Comparison of ENCODE assay signal across 1 cellular context in the genomic region with DNA sequence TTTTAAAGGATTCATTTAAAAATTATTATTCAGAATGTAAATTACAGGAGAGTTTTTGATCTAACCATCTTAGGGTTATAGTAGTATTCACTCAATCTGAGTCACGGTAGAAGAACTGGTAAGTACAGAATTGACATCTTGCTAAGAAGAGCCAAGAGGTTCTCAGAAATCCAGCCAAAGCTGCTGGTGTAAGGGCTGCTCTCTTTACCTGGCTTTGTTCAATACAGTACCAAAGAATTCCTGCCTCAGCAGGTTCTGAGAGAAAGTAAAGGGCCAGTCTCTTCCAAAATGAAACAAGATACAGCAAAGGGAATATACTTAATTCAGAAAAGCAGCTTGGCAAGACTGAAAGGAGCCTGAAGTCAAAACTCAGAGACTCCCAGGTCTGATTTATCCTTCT.
TF ChIP-seq lines count a peak whose summit lies in the region.

No MANE protein-coding gene starts in this region.

TF ChIP-seq in GM23338, 12 proteins besides CTCF, POLR2A, EP300 and RAD21 (continued from another document):
- TF ChIP-seq POLR2AphosphoS5 (IDR thresholded peaks at IDR 0.05; ENCODE audit: low read depth) (no peak), JUNB (IDR thresholded peaks at IDR 0.05; ENCODE audit: unreplicated experiment) (no peak)
- TF ChIP-seq, protein P1, sequence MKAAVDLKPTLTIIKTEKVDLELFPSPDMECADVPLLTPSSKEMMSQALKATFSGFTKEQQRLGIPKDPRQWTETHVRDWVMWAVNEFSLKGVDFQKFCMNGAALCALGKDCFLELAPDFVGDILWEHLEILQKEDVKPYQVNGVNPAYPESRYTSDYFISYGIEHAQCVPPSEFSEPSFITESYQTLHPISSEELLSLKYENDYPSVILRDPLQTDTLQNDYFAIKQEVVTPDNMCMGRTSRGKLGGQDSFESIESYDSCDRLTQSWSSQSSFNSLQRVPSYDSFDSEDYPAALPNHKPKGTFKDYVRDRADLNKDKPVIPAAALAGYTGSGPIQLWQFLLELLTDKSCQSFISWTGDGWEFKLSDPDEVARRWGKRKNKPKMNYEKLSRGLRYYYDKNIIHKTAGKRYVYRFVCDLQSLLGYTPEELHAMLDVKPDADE (IDR thresholded peaks at IDR 0.05) = no peak
